In genomic region chr16:3953728-3954410, GRCh38 we compare ENCODE assay signal across 27 cellular contexts.
DNase-seq lines count a peak whose midpoint lies in the region; ATAC-seq and TF ChIP-seq lines count a peak whose summit lies in the region.
"Had no signal": no experiment of that assay in that cellular context is flagged by ENCODE, and none has a peak within 500 bp of the region (broad histone marks: within the 10 kb centered on the region; RNA-seq: fewer than 3 reads in every experiment).

No MANE protein-coding gene starts in this region.

- H3K27ac Mint-ChIP-seq in chondrocyte (ENCODE audit: unreplicated experiment): no peak overlapping the region
- H3K27ac Mint-ChIP-seq: activated T-cell treated with anti-CD3 and anti-CD28 coated beads, Interleukin-2, amount 50 U/mL, for 72 hours; IgD-negative memory B cell; T-helper 1 cell treated with Interleukin-12 subunit alpha and Interleukin-12 subunit beta and Interleukin-4 antibody, amounts not matched to agents 30 μg/mL and 1 μg/mL, for 36 hours had no signal

- H3K4me3 Mint-ChIP-seq in chondrocyte (ENCODE audit: unreplicated experiment): no peak overlapping the region
- H3K4me3 Mint-ChIP-seq: activated T-cell treated with anti-CD3 and anti-CD28 coated beads, Interleukin-2, amount 50 U/mL, for 72 hours; immature natural killer cell; T-helper 1 cell treated with Interleukin-12 subunit alpha and Interleukin-12 subunit beta and Interleukin-4 antibody, amounts not matched to agents 30 μg/mL and 1 μg/mL, for 36 hours had no signal

- no peaks in the 10 kb centered on the region for H3K9me3 Mint-ChIP-seq in chondrocyte (ENCODE audit: low read depth)
- H3K9me3 Mint-ChIP-seq: activated T-cell treated with anti-CD3 and anti-CD28 coated beads, Interleukin-2, amount 50 U/mL, for 72 hours; immature natural killer cell; T-helper 1 cell treated with Interleukin-12 subunit alpha and Interleukin-12 subunit beta and Interleukin-4 antibody, amounts not matched to agents 30 μg/mL and 1 μg/mL, for 36 hours had no signal

- no peak for ATAC-seq in GM18867 (IDR thresholded peaks at IDR 0.05; ENCODE audit: unreplicated experiment)
- ATAC-seq in HG03439 (IDR thresholded peaks at IDR 0.05; ENCODE audit: unreplicated experiment): no peak
- ATAC-seq: activated CD4-positive, CD25-positive, alpha-beta regulatory T cell treated with anti-CD3 and anti-CD28 coated beads, Interleukin-2, amount 50 U/mL, for 24 hours; activated T-cell treated with anti-CD3 and anti-CD28 coated beads, Interleukin-2, amount 50 U/mL, for 72 hours; gastroesophageal sphincter; left lobe of liver had no signal

- in situ Hi-C loops in Caki2 (cut with HindIII; ENCODE audit: low pct_unique_long_range_greater_than_20kb, low sequenced_read_pairs): no loop called here

- DNase-seq in Caki2 (ENCODE audit: low read depth) (peak; percentile 79), NCI-H460 (ENCODE audit: extremely low read depth, low read depth) (peak; percentile 74), chondrocyte (ENCODE audit: low spot score) (peak; percentile 60), retina (peak; percentile 71), C1 segment of cervical spinal cord (lab: John Stamatoyannopoulos, UW) (no peak), NCI-H146 (lab: John Stamatoyannopoulos, UW) (no peak)
- DNase-seq: activated CD4-positive, alpha-beta T cell treated with anti-CD3 and anti-CD28 coated beads, Interleukin-2, amount 50 U/mL, for 48 hours; activated naive CD4-positive, alpha-beta T cell treated with Interleukin-2 at 50 U/mL for 16 hours; activated T-cell treated with anti-CD3 and anti-CD28 coated beads, Interleukin-2, amount 50 U/mL, for 72 hours; brain microvascular endothelial cell; DMS53; effector CD8-positive, alpha-beta T cell; immature natural killer cell; mesendoderm; NCI-H1436 treated with DMSO at 0.1 percent for 48 hours; NCI-H510A treated with DMSO at 0.1 percent for 48 hours; right lobe of liver; SK-N-SH; stimulated activated CD4-positive, alpha-beta T cell treated with anti-CD3 and anti-CD28 coated beads, Interleukin-4, amount 100 ng/mL, for 24 hours; transverse colon had no signal

- no peaks in the 10 kb centered on the region for H3K36me3 Mint-ChIP-seq in chondrocyte (ENCODE audit: low read depth)
- H3K36me3 Mint-ChIP-seq: immature natural killer cell had no signal

- H3K4me1 Mint-ChIP-seq in chondrocyte (ENCODE audit: low read depth): peaks cover 52% of the 10 kb centered on the region

- no peaks in the 10 kb centered on the region for H3K27me3 Mint-ChIP-seq in chondrocyte (ENCODE audit: low read depth)

- no peak for TF ChIP-seq CTCF in chondrocyte (IDR thresholded peaks at IDR 0.05)

Comparison
In these comparisons a context has a peak if more than half of its experiments do, and no peak if none do; other contexts are left out.
1. DNase-seq: peak in Caki2 (single experiment), NCI-H460 (single experiment), chondrocyte (single experiment) and retina (single experiment); none in C1 segment of cervical spinal cord (0 of 14) and NCI-H146 (single experiment).